18 cellular contexts compared by ENCODE assay signal in genomic region chr12:113934060-113934829, GRCh38. TPM values are rescaled to one million over a fixed set of nuclear protein-coding genes. Genes with fewer than 3 reads are reported as not detected.
A peak's percentile ranks its signal among the peaks of the same experiment; 100 is the strongest.
DNase-seq lines count a peak whose midpoint lies in the region; ATAC-seq, FAIRE-seq and TF ChIP-seq lines count a peak whose summit lies in the region.
"Had no signal": no experiment of that assay in that cellular context is flagged by ENCODE, and none has a peak within 500 bp of the region (broad histone marks: within the 10 kb centered on the region; RNA-seq: fewer than 3 reads in every experiment).

No MANE protein-coding gene starts in this region.

- peak overlapping the region; percentile 88; the same call in 1 of the 2 replicates for H3K27ac Mint-ChIP-seq in GM23338
- H3K27ac Mint-ChIP-seq in astrocyte (ENCODE audit: unreplicated experiment): no peak overlapping the region
- H3K27ac Mint-ChIP-seq: B cell; CD4-positive, alpha-beta T cell had no signal

- no peak for DNase-seq in GM23338 (ENCODE audit: low spot score)
- DNase-seq in astrocyte (ENCODE audit: low read depth): no peak
- peak; percentile 36 for DNase-seq in endothelial cell of umbilical vein (ENCODE audit: low read depth, low spot score)
- no peak for DNase-seq in smooth muscle cell (lab: John Stamatoyannopoulos, UW; ENCODE audit: unreplicated experiment)
- DNase-seq in SJCRH30: no peak
- DNase-seq in stomach: no peak
- DNase-seq in COR-L47 (lab: John Stamatoyannopoulos, UW): no peak
- DNase-seq: CD4-positive, alpha-beta T cell; Karpas-422; MG63; NCI-H1092; NCI-H2081 treated with DMSO at 0.1 percent for 48 hours; NCI-H510A; NCI-H774; PC-9 had no signal

- 97% methylated on average over 14 of the region's 14 CpGs for WGBS in smooth muscle cell (ENCODE audit: low lambda C conversion rate)
- 78 to 85% (median 79%) methylated on average over 11 to 14 of the region's 14 CpGs for whole genome bisulfite sequencing in stomach, 5 donors

- H3K4me1 ChIP-seq in GM23338 (ENCODE audit: insufficient read depth): peaks cover 15% of the 10 kb centered on the region
- H3K4me1 ChIP-seq in astrocyte (ENCODE audit: insufficient read depth, low read length): peaks cover 16% of the 10 kb centered on the region
- H3K4me1 ChIP-seq in endothelial cell of umbilical vein (ENCODE audit: control insufficient read depth, extremely low read depth, insufficient read depth, low read length): peaks cover 16% of the 10 kb centered on the region
- peaks cover 30% of the 10 kb centered on the region for H3K4me1 ChIP-seq in smooth muscle cell (ENCODE audit: low read depth)
- no peaks in the 10 kb centered on the region for H3K4me1 ChIP-seq in SJCRH30
- H3K4me1 ChIP-seq in stomach: peaks cover 0 to 7% (median 0%) of the 10 kb centered on the region in 4 donors
- H3K4me1 ChIP-seq: HAP-1 had no signal

- TF ChIP-seq CTCF in GM23338 (conservative IDR thresholded peaks at IDR 0.05; ENCODE audit: low read depth in 2 of 2): no peak
- no peak for TF ChIP-seq CTCF in astrocyte (IDR thresholded peaks at IDR 0.05; ENCODE audit: insufficient read depth, low read depth, low read length)
- TF ChIP-seq CTCF in endothelial cell of umbilical vein (IDR thresholded peaks at IDR 0.05; ENCODE audit: extremely low read depth in 1 of 2, insufficient read depth in 1 of 2, low read depth in 1 of 2, low read length in 2 of 2): no peak
- TF ChIP-seq CTCF in smooth muscle cell (IDR thresholded peaks at IDR 0.05; ENCODE audit: borderline replicate concordance, insufficient read depth, poor library complexity, severe bottlenecking): no peak
- no peak for TF ChIP-seq CTCF in stomach (IDR thresholded peaks at IDR 0.05)

- no peaks in the 10 kb centered on the region for H3F3A ChIP-seq in GM23338 (replicated peaks; ENCODE audit: low read depth)
- H3F3A ChIP-seq in smooth muscle cell (ENCODE audit: low read depth): peaks cover 9% of the 10 kb centered on the region

- H3K27ac ChIP-seq in GM23338 (ENCODE audit: low read depth): no peak overlapping the region
- peak overlapping the region; percentile 65 for H3K27ac ChIP-seq in astrocyte (ENCODE audit: low read depth, low read length)
- H3K27ac ChIP-seq in endothelial cell of umbilical vein (ENCODE audit: insufficient read depth, low read depth, low read length): no peak overlapping the region
- peak overlapping the region; percentile 97 for H3K27ac ChIP-seq in smooth muscle cell (ENCODE audit: low read depth)
- no peak overlapping the region for H3K27ac ChIP-seq in SJCRH30
- H3K27ac ChIP-seq in stomach: no peak overlapping the region
- H3K27ac ChIP-seq: PC-9 had no signal

- CTCF ChIA-PET in endothelial cell of umbilical vein (lab: Charles Lee): no interaction called here

- H3K4me3 ChIP-seq in GM23338: no peak overlapping the region
- H3K4me3 ChIP-seq in astrocyte (ENCODE audit: insufficient read depth, low read depth, low read length): no peak overlapping the region
- H3K4me3 ChIP-seq in endothelial cell of umbilical vein (replicated peaks in 1 of 3; ENCODE audit: insufficient read depth in 1 of 3, low read depth in 1 of 3, low read length in 3 of 3): no peak overlapping the region
- no peak overlapping the region for H3K4me3 ChIP-seq in smooth muscle cell
- no peak overlapping the region for H3K4me3 ChIP-seq in SJCRH30
- H3K4me3 ChIP-seq in stomach: no peak overlapping the region
- H3K4me3 ChIP-seq: HAP-1, MG63, PC-9 had no signal

- H3K27me3 Mint-ChIP-seq in GM23338 (ENCODE audit: insufficient read depth, low read depth, poor library complexity) (peaks cover 3% of the 10 kb centered on the region), astrocyte (ENCODE audit: low read depth, unreplicated experiment) (no peaks in the 10 kb centered on the region)
- H3K27me3 Mint-ChIP-seq: B cell; CD4-positive, alpha-beta T cell had no signal

- no peaks in the 10 kb centered on the region for H3K9me3 Mint-ChIP-seq in GM23338
- no peaks in the 10 kb centered on the region for H3K9me3 Mint-ChIP-seq in astrocyte (ENCODE audit: unreplicated experiment)
- H3K9me3 Mint-ChIP-seq: CD4-positive, alpha-beta T cell had no signal

- H3K9me2 ChIP-seq in GM23338 (ENCODE audit: insufficient read depth): no peaks in the 10 kb centered on the region

- H3K4me1 Mint-ChIP-seq in GM23338 (peaks cover 33% of the 10 kb centered on the region), astrocyte (ENCODE audit: low read depth, unreplicated experiment) (peaks cover 6% of the 10 kb centered on the region)
- H3K4me1 Mint-ChIP-seq: B cell had no signal

- no peaks in the 10 kb centered on the region for H3K9me1 ChIP-seq in endothelial cell of umbilical vein (replicated peaks; ENCODE audit: control insufficient read depth, extremely low read depth, insufficient read depth, low read length)

- H3K27me3 ChIP-seq in GM23338 (ENCODE audit: insufficient read depth) (no peaks in the 10 kb centered on the region), astrocyte (ENCODE audit: insufficient read depth, low read length) (no peaks in the 10 kb centered on the region), endothelial cell of umbilical vein (ENCODE audit: control insufficient read depth in 2 of 2, insufficient read depth in 2 of 2, low read length in 2 of 2) (no peaks in the 10 kb centered on the region), smooth muscle cell (ENCODE audit: low read depth) (no peaks in the 10 kb centered on the region), SJCRH30 (no peaks in the 10 kb centered on the region), stomach (no peaks in the 10 kb centered on the region)
- H3K27me3 ChIP-seq: MG63 had no signal

- TF ChIP-seq EP300 in stomach (IDR thresholded peaks at IDR 0.05): no peak

- FAIRE-seq in astrocyte (lab: Jason Lieb, UNC): no peak
- FAIRE-seq in endothelial cell of umbilical vein (lab: Jason Lieb, UNC): peak; percentile 59
- FAIRE-seq: GM19239 had no signal

- H3K36me3 ChIP-seq in GM23338 (ENCODE audit: insufficient read depth): peaks cover 10% of the 10 kb centered on the region
- peaks cover 7% of the 10 kb centered on the region for H3K36me3 ChIP-seq in astrocyte (ENCODE audit: insufficient read depth, low read length)
- peaks cover 2 to 7% of the 10 kb centered on the region in 2 experiments for H3K36me3 ChIP-seq in endothelial cell of umbilical vein (ENCODE audit: control insufficient read depth in 2 of 2, extremely low read depth in 1 of 2, insufficient read depth in 2 of 2, low read length in 2 of 2)
- H3K36me3 ChIP-seq in smooth muscle cell (ENCODE audit: low read depth): no peaks in the 10 kb centered on the region
- no peaks in the 10 kb centered on the region for H3K36me3 ChIP-seq in SJCRH30
- H3K36me3 ChIP-seq in stomach: peaks cover 30 to 100% (median 94%) of the 10 kb centered on the region in 4 donors
- H3K36me3 ChIP-seq: MG63 had no signal

- H3K36me3 Mint-ChIP-seq in GM23338 (ENCODE audit: low read depth): peaks cover 47% of the 10 kb centered on the region
- peaks cover 10% of the 10 kb centered on the region for H3K36me3 Mint-ChIP-seq in astrocyte (ENCODE audit: low read depth, unreplicated experiment)

- no peaks in the 10 kb centered on the region for H3K79me2 ChIP-seq in GM23338 (replicated peaks; ENCODE audit: insufficient read depth)
- H3K79me2 ChIP-seq in astrocyte (ENCODE audit: insufficient read depth, low read length): no peaks in the 10 kb centered on the region
- H3K79me2 ChIP-seq in endothelial cell of umbilical vein (ENCODE audit: control insufficient read depth, insufficient read depth, low read length): no peaks in the 10 kb centered on the region
- no peaks in the 10 kb centered on the region for H3K79me2 ChIP-seq in smooth muscle cell (ENCODE audit: low read depth)

- no peak overlapping the region for H2AFZ ChIP-seq in GM23338
- H2AFZ ChIP-seq in astrocyte (ENCODE audit: low read depth, low read length): no peak overlapping the region
- no peak overlapping the region for H2AFZ ChIP-seq in endothelial cell of umbilical vein (ENCODE audit: low read depth, low read length)
- H2AFZ ChIP-seq in smooth muscle cell (ENCODE audit: low read depth): no peak overlapping the region
- H2AFZ ChIP-seq: PC-9 had no signal

- ATAC-seq in GM23338: no peak

- dilution Hi-C loops in endothelial cell of umbilical vein (cut with MboI; ENCODE audit: extremely low pct_ligation_motif_present, low sequenced_read_pairs): no loop called here

- H3K9ac ChIP-seq in astrocyte (ENCODE audit: low read length) (no peak overlapping the region), endothelial cell of umbilical vein (replicated peaks; ENCODE audit: extremely low read depth, insufficient read depth, low read length) (no peak overlapping the region), smooth muscle cell (ENCODE audit: low read depth) (peak overlapping the region; percentile 51)

- H4K20me1 ChIP-seq in GM23338 (replicated peaks; ENCODE audit: insufficient read depth) (no peaks in the 10 kb centered on the region; the same call in 1 of the 2 replicates), astrocyte (ENCODE audit: insufficient read depth, low read length) (peaks cover 7% of the 10 kb centered on the region), endothelial cell of umbilical vein (replicated peaks; ENCODE audit: control insufficient read depth, extremely low read depth, insufficient read depth, low read length) (no peaks in the 10 kb centered on the region), smooth muscle cell (ENCODE audit: low read depth) (no peaks in the 10 kb centered on the region)

- H3K4me3 Mint-ChIP-seq in GM23338 (no peak overlapping the region), astrocyte (ENCODE audit: unreplicated experiment) (no peak overlapping the region)
- H3K4me3 Mint-ChIP-seq: B cell; CD4-positive, alpha-beta T cell had no signal

- POLR2A ChIA-PET in endothelial cell of umbilical vein (lab: Charles Lee): no interaction called here

- intact Hi-C loops in endothelial cell of umbilical vein (cut with micrococcal nuclease) (no loop called here), stomach (cut with DNase I; ENCODE audit: low total_unique reads) (no loop called here)

- TF ChIP-seq POLR2A in endothelial cell of umbilical vein (IDR thresholded peaks at IDR 0.05; ENCODE audit: low read depth, low read length) (no peak), stomach (IDR thresholded peaks at IDR 0.05) (no peak)

- H3K4me2 ChIP-seq in GM23338 (no peak overlapping the region), astrocyte (ENCODE audit: low read length) (no peak overlapping the region), endothelial cell of umbilical vein (ENCODE audit: insufficient read depth, low read length) (no peak overlapping the region), smooth muscle cell (no peak overlapping the region)
- H3K4me2 ChIP-seq: PC-9 had no signal

- no TSS peak for BruUV-seq in endothelial cell of umbilical vein (replicated peaks; lab: Mats Ljungman, UMichigan)

- H3K9me3 ChIP-seq in astrocyte (ENCODE audit: insufficient read depth, low read depth, low read length) (no peaks in the 10 kb centered on the region), endothelial cell of umbilical vein (replicated peaks; ENCODE audit: control insufficient read depth, insufficient read depth, low read length) (no peaks in the 10 kb centered on the region), smooth muscle cell (replicated peaks; ENCODE audit: low read depth) (no peaks in the 10 kb centered on the region), SJCRH30 (replicated peaks) (no peaks in the 10 kb centered on the region), stomach (no peaks in the 10 kb centered on the region)
- H3K9me3 ChIP-seq: HAP-1, MG63 had no signal

RNA-seq across cellular contexts. Expression of gene RBM19, which starts 31.9 kb away (rescaled TPM):
- total RNA-seq in GM23338 (2014; rRNA removed; shearing (Covaris generic)): 44.3 and 56.7 TPM in 2 replicates
- polyA plus RNA-seq in GM23338 (2016; fragmentation: Nextera tagmentation; extraction: Ambion mirVana) (40.1 and 43.4 TPM in 2 replicates), endothelial cell of umbilical vein (13.2 and 15.2 TPM in 2 replicates), smooth muscle cell (12.8 and 17.0 TPM in 2 replicates), stomach (10 to 100 TPM in 1 of 3 donors, 1 to 10 TPM in 2; 8.1 to 14.1 (median 9.3) TPM)
- total RNA-seq in astrocyte (29.6 and 32.3 TPM in 2 replicates), endothelial cell of umbilical vein (34.0 and 34.4 TPM in 2 replicates), smooth muscle cell (15.9 and 17.2 TPM in 2 replicates), stomach (100 to 1,000 TPM in 2 of 5 donors, 10 to 100 TPM in 3; 25.9 to 109 (median 70.6) TPM)
- 13.0 and 13.2 TPM in 2 replicates for polyA plus RNA-seq in endothelial cell of umbilical vein (2011; cell fraction: cytosol; rRNA removed)
- polyA plus RNA-seq in endothelial cell of umbilical vein (2011; cell fraction: nucleus; rRNA removed): 53.5 and 55.4 TPM in 2 replicates
- 23.1 and 23.7 TPM in 2 replicates for polyA plus RNA-seq in endothelial cell of umbilical vein (2012)
- polyA minus RNA-seq in endothelial cell of umbilical vein: 20.0 and 21.5 TPM in 2 replicates
- polyA minus RNA-seq in endothelial cell of umbilical vein (2011; cell fraction: cytosol; rRNA and poly(A)+ RNA removed): 7.4 TPM
- 19.7 and 25.0 TPM in 2 replicates for polyA minus RNA-seq in endothelial cell of umbilical vein (2011; cell fraction: nucleus; rRNA and poly(A)+ RNA removed)
- 20.8 and 25.3 TPM in 2 replicates for total RNA-seq in SJCRH30 (2014; rRNA removed; shearing (Covaris generic))

Comparison
In these comparisons a context has a peak if more than half of its experiments do, and no peak if none do; other contexts are left out.
1. H3K27ac ChIP-seq: peak in astrocyte (single experiment) and smooth muscle cell (single experiment); none in GM23338 (single experiment), endothelial cell of umbilical vein (single experiment), SJCRH30 (single experiment) and stomach (0 of 5).